Comparison of ENCODE assay signal across 13 cellular contexts in genomic region chr1:109883248-109883955, GRCh38. TPM values are rescaled to one million over a fixed set of nuclear protein-coding genes. Genes with fewer than 3 reads are reported as not detected.
DNase-seq lines count a peak whose midpoint lies in the region; ATAC-seq and TF ChIP-seq lines count a peak whose summit lies in the region.
"Had no signal": no experiment of that assay in that cellular context is flagged by ENCODE, and none has a peak within 500 bp of the region (broad histone marks: within the 10 kb centered on the region; RNA-seq: fewer than 3 reads in every experiment).

No MANE protein-coding gene starts in this region.

- POLR2A ChIA-PET in activated CD4-positive, alpha-beta T cell treated with anti-CD3 and anti-CD28 coated beads for 36 hours (lab: Charles Lee), result no interaction called here

- TF ChIP-seq CTCF in left ventricle myocardium inferior (IDR thresholded peaks at IDR 0.05; ENCODE audit: borderline replicate concordance), result peak; percentile 31

- H3K4me3 Mint-ChIP-seq in activated CD4-positive, alpha-beta T cell treated with anti-CD3 and anti-CD28 coated beads for 36 hours, result no peak overlapping the region
- H3K4me3 Mint-ChIP-seq in immature natural killer cell, result no peak overlapping the region
- H3K4me3 Mint-ChIP-seq: effector memory CD8-positive, alpha-beta T cell; GM23338 had no signal

- TF ChIP-seq POLR2A in GM18505 (IDR thresholded peaks at IDR 0.05; ENCODE audit: borderline replicate concordance, extremely low read depth, insufficient read depth, insufficient read length), result no peak

- DNase-seq in Ammon's horn (ENCODE audit: low spot score), result peak; percentile 8
- DNase-seq in adipocyte (ENCODE audit: low read depth), result peak; percentile 27
- DNase-seq in left ventricle myocardium inferior, result peak; percentile 56
- DNase-seq in sciatic nerve (ENCODE audit: low spot score), result peak; percentile 63
- DNase-seq in activated CD4-positive, alpha-beta T cell treated with anti-CD3 and anti-CD28 coated beads for 36 hours, result no peak
- DNase-seq in immature natural killer cell, result no peak
- DNase-seq: brain microvascular endothelial cell; effector memory CD8-positive, alpha-beta T cell; NCI-H187 treated with DMSO at 0.1 percent for 48 hours; stimulated activated naive CD4-positive, alpha-beta T cell treated with Interleukin-2 at 50 U/mL for 16 hours had no signal

- H3K36me3 ChIP-seq in adipocyte (ENCODE audit: control insufficient read depth, insufficient read depth, low read length, severe bottlenecking) (no peaks in the 10 kb centered on the region), left ventricle myocardium inferior (no peaks in the 10 kb centered on the region)
- H3K36me3 ChIP-seq: brain microvascular endothelial cell had no signal

- intact Hi-C loops in left ventricle myocardium inferior (cut with micrococcal nuclease) (no loop called here), sciatic nerve (cut with DNase I) (no loop called here)
- intact Hi-C loops in activated CD4-positive, alpha-beta T cell treated with anti-CD3 and anti-CD28 coated beads for 36 hours (cut with DNase I, micrococcal nuclease), result no loop called here

- no peak overlapping the region for H3K27ac Mint-ChIP-seq in activated CD4-positive, alpha-beta T cell treated with anti-CD3 and anti-CD28 coated beads for 36 hours
- H3K27ac Mint-ChIP-seq in immature natural killer cell, result no peak overlapping the region
- H3K27ac Mint-ChIP-seq: effector memory CD8-positive, alpha-beta T cell; GM23338 had no signal

- H3K9me3 Mint-ChIP-seq in activated CD4-positive, alpha-beta T cell treated with anti-CD3 and anti-CD28 coated beads for 36 hours (ENCODE audit: low read depth), result no peaks in the 10 kb centered on the region
- H3K9me3 Mint-ChIP-seq in immature natural killer cell, result peaks cover 0 to 2% (median 0%) of the 10 kb centered on the region in 6 donors
- H3K9me3 Mint-ChIP-seq: effector memory CD8-positive, alpha-beta T cell; GM23338 had no signal

- H3K27me3 Mint-ChIP-seq in activated CD4-positive, alpha-beta T cell treated with anti-CD3 and anti-CD28 coated beads for 36 hours, result no peaks in the 10 kb centered on the region
- H3K27me3 Mint-ChIP-seq in immature natural killer cell (ENCODE audit: low read depth in 3 of 3), result peaks cover 0 to 2% (median 0%) of the 10 kb centered on the region in 3 donors

- H3K9me3 ChIP-seq in adipocyte (ENCODE audit: control insufficient read depth, low read length) (no peaks in the 10 kb centered on the region), left ventricle myocardium inferior (replicated peaks) (no peaks in the 10 kb centered on the region)

- no peaks in the 10 kb centered on the region for H3K4me1 Mint-ChIP-seq in activated CD4-positive, alpha-beta T cell treated with anti-CD3 and anti-CD28 coated beads for 36 hours
- H3K4me1 Mint-ChIP-seq in immature natural killer cell, result no peaks in the 10 kb centered on the region

- H3K9ac ChIP-seq in adipocyte (ENCODE audit: low read length), result peak overlapping the region; percentile 63

- H3K4me1 ChIP-seq in adipocyte (ENCODE audit: control insufficient read depth, insufficient read depth, low read length) (peaks cover 45% of the 10 kb centered on the region), left ventricle myocardium inferior (peaks cover 23% of the 10 kb centered on the region)

- H3K36me3 Mint-ChIP-seq in activated CD4-positive, alpha-beta T cell treated with anti-CD3 and anti-CD28 coated beads for 36 hours (ENCODE audit: low read depth), result no peaks in the 10 kb centered on the region
- no peaks in the 10 kb centered on the region for H3K36me3 Mint-ChIP-seq in immature natural killer cell

- H3K4me3 ChIP-seq in adipocyte (ENCODE audit: low read length), result peak overlapping the region; percentile 46
- no peak overlapping the region for H3K4me3 ChIP-seq in left ventricle myocardium inferior
- H3K4me3 ChIP-seq: GM23338 had no signal

- peak overlapping the region; percentile 77 for H3K27ac ChIP-seq in left ventricle myocardium inferior (replicated peaks)
- H3K27ac ChIP-seq: brain microvascular endothelial cell had no signal

- CTCF ChIA-PET in activated CD4-positive, alpha-beta T cell treated with anti-CD3 and anti-CD28 coated beads for 36 hours (lab: Charles Lee), result no interaction called here

- no peaks in the 10 kb centered on the region for H3K27me3 ChIP-seq in adipocyte (replicated peaks; ENCODE audit: control insufficient read depth, insufficient read depth, low read length)
- no peaks in the 10 kb centered on the region for H3K27me3 ChIP-seq in left ventricle myocardium inferior (ENCODE audit: low read depth)
- H3K27me3 ChIP-seq: brain microvascular endothelial cell had no signal

- ATAC-seq in sciatic nerve (peak; percentile 74), GM18505 (IDR thresholded peaks at IDR 0.05; ENCODE audit: unreplicated experiment) (no peak), HG03095 (IDR thresholded peaks at IDR 0.05; ENCODE audit: unreplicated experiment) (no peak)
- no peak for ATAC-seq in activated CD4-positive, alpha-beta T cell treated with anti-CD3 and anti-CD28 coated beads for 36 hours
- ATAC-seq: effector memory CD8-positive, alpha-beta T cell; GM23338 had no signal

RNA-seq across cellular contexts. Expression of gene CSF1, which starts 27.2 kb away (rescaled TPM):
- 13.9 TPM for total RNA-seq in left ventricle myocardium inferior
- total RNA-seq in sciatic nerve, result 61.2 TPM
- total RNA-seq in activated CD4-positive, alpha-beta T cell treated with anti-CD3 and anti-CD28 coated beads for 36 hours, result 10 to 100 TPM; 37.7 to 44.8 TPM
- under 1 TPM; 0.55 to 0.97 (median 0.65) TPM for polyA plus RNA-seq in immature natural killer cell

Comparison
In these comparisons a context has a peak if more than half of its experiments do, and no peak if none do; other contexts are left out.
1. DNase-seq: peak in Ammon's horn (single experiment), adipocyte (single experiment), left ventricle myocardium inferior (single experiment) and sciatic nerve (single experiment); none in activated CD4-positive, alpha-beta T cell treated with anti-CD3 and anti-CD28 coated beads for 36 hours (single experiment) and immature natural killer cell (0 of 3).